Comparison of ENCODE assay signal across 15 cellular contexts in genomic region chr13:29436291-29436690, GRCh38.
DNase-seq lines count a peak whose midpoint lies in the region; ATAC-seq lines count a peak whose summit lies in the region.
"Had no signal": no experiment of that assay in that cellular context is flagged by ENCODE, and none has a peak within 500 bp of the region (broad histone marks: within the 10 kb centered on the region; RNA-seq: fewer than 3 reads in every experiment).

No MANE protein-coding gene starts in this region.

- peak overlapping the region; percentile 51 for H4K8ac ChIP-seq in trophoblast cell (ENCODE audit: low read depth, low read length)

- H3K9ac ChIP-seq in trophoblast cell (ENCODE audit: low read length), result no peak overlapping the region

- no peak overlapping the region for H3K23ac ChIP-seq in trophoblast cell (ENCODE audit: low read length)

- H2AFZ ChIP-seq in trophoblast cell (ENCODE audit: insufficient read depth, low read length, poor library complexity), result no peak overlapping the region

- peaks cover 2% of the 10 kb centered on the region for H3K79me2 ChIP-seq in trophoblast cell (ENCODE audit: control insufficient read depth, insufficient read depth, low read length, poor library complexity)

- ATAC-seq in GM18909 (IDR thresholded peaks at IDR 0.05; ENCODE audit: poor library complexity, unreplicated experiment), result no peak
- ATAC-seq in HG03432 (IDR thresholded peaks at IDR 0.05; ENCODE audit: unreplicated experiment), result no peak

- no peaks in the 10 kb centered on the region for H3K27me3 ChIP-seq in trophoblast cell (ENCODE audit: insufficient read depth, low read length)

- H4K91ac ChIP-seq in trophoblast cell (ENCODE audit: low read depth, low read length), result peak overlapping the region; percentile 85

- H3K79me1 ChIP-seq in trophoblast cell (ENCODE audit: low read length), result peaks cover 16% of the 10 kb centered on the region

- WGBS in trophoblast cell (ENCODE audit: extremely low coverage, insufficient coverage, insufficient read length), result no CpG with 5 or more reads among the region's 1 CpG

- H3K18ac ChIP-seq in trophoblast cell (ENCODE audit: low read length), result peak overlapping the region; percentile 45

- no peak overlapping the region for H3K14ac ChIP-seq in trophoblast cell (ENCODE audit: low read length)

- no peak overlapping the region for H2AK5ac ChIP-seq in trophoblast cell (ENCODE audit: low read length)

- H3K9me3 ChIP-seq in trophoblast cell (ENCODE audit: insufficient read depth, low read depth, low read length), result peaks cover 3% of the 10 kb centered on the region
- H3K9me3 ChIP-seq: prostate gland had no signal

- H3K4me1 ChIP-seq in trophoblast cell (ENCODE audit: control insufficient read depth in 1 of 2, insufficient read depth in 2 of 2, low read length in 2 of 2), result peaks cover 24 to 40% of the 10 kb centered on the region in 2 experiments
- H3K4me1 ChIP-seq: prostate gland had no signal

- no peak overlapping the region for H4K12ac ChIP-seq in trophoblast cell (ENCODE audit: low read depth, low read length)

- H2BK12ac ChIP-seq in trophoblast cell (ENCODE audit: low read length), result peak overlapping the region; percentile 55

- no peak overlapping the region for H3K4ac ChIP-seq in trophoblast cell (ENCODE audit: low read depth, low read length)

- H3K4me2 ChIP-seq in trophoblast cell (ENCODE audit: low read length), result no peak overlapping the region

- peak overlapping the region; percentile 72 for H2BK120ac ChIP-seq in trophoblast cell (ENCODE audit: insufficient read depth, low read length, poor library complexity)

- H2BK5ac ChIP-seq in trophoblast cell (ENCODE audit: low read depth, low read length, poor library complexity), result peak overlapping the region; percentile 63

- peaks cover 3 to 4% of the 10 kb centered on the region in 2 experiments for H3K36me3 ChIP-seq in trophoblast cell (ENCODE audit: control insufficient read depth in 1 of 2, insufficient read depth in 2 of 2, low read length in 2 of 2)
- H3K36me3 ChIP-seq: prostate gland had no signal

- peak overlapping the region; percentile 87 for H3K27ac ChIP-seq in trophoblast cell (ENCODE audit: low read depth, low read length)
- H3K27ac ChIP-seq: prostate gland had no signal

- peak; percentile 49 for DNase-seq in AG20443 (ENCODE audit: low spot score)
- DNase-seq in RPMI7951 (ENCODE audit: low read depth), result peak; percentile 74
- DNase-seq in fibroblast of gingiva (ENCODE audit: low read depth), result peak; percentile 53
- no peak for DNase-seq in trophoblast cell
- no peak for DNase-seq in KG1 (lab: John Stamatoyannopoulos, UW)
- DNase-seq in GM19240 (ENCODE audit: insufficient read length, low spot score), result no peak
- DNase-seq: activated CD4-positive, alpha-beta T cell treated with anti-CD3 and anti-CD28 coated beads, Interleukin-2, amount 10 ng/mL, durations not matched to agents 7 days and 5 days; C1 segment of cervical spinal cord; head of caudate nucleus; NCI-H1105; NCI-H774; SW 1271 had no signal

- no peak overlapping the region for H3K4me3 ChIP-seq in trophoblast cell (ENCODE audit: low read depth, low read length)
- H3K4me3 ChIP-seq: prostate gland had no signal

Comparison
In these comparisons a context has a peak if more than half of its experiments do, and no peak if none do; other contexts are left out.
1. DNase-seq: peak in AG20443 (single experiment), RPMI7951 (single experiment) and fibroblast of gingiva (single experiment); none in trophoblast cell (0 of 2), KG1 (single experiment) and GM19240 (single experiment).